In the genomic region with DNA sequence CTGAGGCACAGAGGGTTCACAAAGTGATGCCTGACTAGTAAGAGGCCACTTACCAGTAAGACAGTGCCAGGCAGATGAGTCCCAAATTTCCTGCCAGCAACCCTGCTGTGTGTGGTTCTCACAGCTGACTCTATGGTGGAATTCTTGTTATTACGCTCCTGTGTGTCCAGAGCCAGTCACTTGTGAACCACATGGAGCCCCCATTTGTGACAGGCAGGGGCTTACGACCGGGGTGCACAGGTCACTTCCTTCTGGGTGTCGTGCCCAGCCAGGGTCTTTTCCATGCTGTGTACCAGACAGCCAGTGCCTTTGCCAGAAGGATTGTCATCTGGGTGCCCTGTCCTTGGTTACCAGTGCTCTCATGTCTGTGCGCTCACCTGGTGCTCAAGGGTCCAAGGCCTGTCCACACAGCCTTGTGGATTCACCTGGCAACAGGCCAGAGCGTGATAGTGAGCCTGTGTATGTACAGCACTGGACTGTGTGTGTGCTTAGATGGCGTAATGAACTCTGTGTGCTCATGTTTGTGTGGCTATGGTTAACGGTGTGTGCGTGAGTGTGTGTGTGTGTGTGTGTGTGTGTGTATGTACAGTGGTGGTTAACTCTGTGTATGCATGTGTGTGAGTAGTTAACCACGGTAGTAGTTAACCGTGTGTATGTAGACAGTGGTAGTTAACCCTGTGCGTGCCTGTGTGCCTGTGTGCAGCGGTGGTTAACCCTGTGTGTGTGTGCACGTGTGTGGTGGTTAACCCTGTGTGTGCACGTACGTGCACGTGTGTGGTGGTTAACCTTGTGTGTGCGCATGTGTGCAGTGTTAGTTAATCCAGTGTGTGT, we compare ENCODE assay signal across 13 cellular contexts. TPM values are rescaled to one million over a fixed set of nuclear protein-coding genes. Genes with fewer than 3 reads are reported as not detected.
DNase-seq lines count a peak whose midpoint lies in the region; ATAC-seq, FAIRE-seq and TF ChIP-seq lines count a peak whose summit lies in the region.
"Had no signal": no experiment of that assay in that cellular context is flagged by ENCODE, and none has a peak within 500 bp of the region (broad histone marks: within the 10 kb centered on the region; RNA-seq: fewer than 3 reads in every experiment).

No MANE protein-coding gene starts in this region.

- WGBS in pancreas, 2 donors: 51 to 52% methylated on average over 18 of the region's 18 CpGs

- H3K36me3 ChIP-seq in pancreas: no peaks in the 10 kb centered on the region
- H3K36me3 ChIP-seq: thoracic aorta had no signal

- no peaks in the 10 kb centered on the region for H3K9me3 ChIP-seq in pancreas
- H3K9me3 ChIP-seq: thoracic aorta had no signal

- no peak overlapping the region for H3K27ac ChIP-seq in pancreas
- H3K27ac ChIP-seq: thoracic aorta had no signal

- H3K4me1 ChIP-seq in pancreas: no peaks in the 10 kb centered on the region

- no peak for TF ChIP-seq POLR2A in GM12892 (IDR thresholded peaks at IDR 0.05; ENCODE audit: low read depth, low read length)

- ATAC-seq in pancreas (peak; percentile 56 to 78 (median 68)), HG03432 (IDR thresholded peaks at IDR 0.05; ENCODE audit: unreplicated experiment) (no peak)

- peak; percentile 24 for FAIRE-seq in GM12892 (lab: Jason Lieb, UNC)
- no peak for FAIRE-seq in pancreas (lab: Jason Lieb, UNC)
- FAIRE-seq in frontal cortex (lab: Jason Lieb, UNC): no peak

- no peak overlapping the region for H3K4me3 ChIP-seq in fibroblast of pulmonary artery (replicated peaks; ENCODE audit: low read depth, low read length)
- no peak overlapping the region for H3K4me3 ChIP-seq in pancreas
- H3K4me3 ChIP-seq: thoracic aorta had no signal

- intact Hi-C loops in pancreas (cut with DNase I): no loop called here

- no peak for TF ChIP-seq CTCF in fibroblast of pulmonary artery (IDR thresholded peaks at IDR 0.05; ENCODE audit: low read length, missing control alignments)
- TF ChIP-seq CTCF in pancreas (IDR thresholded peaks at IDR 0.05): no peak

- H3K27me3 ChIP-seq in pancreas: no peaks in the 10 kb centered on the region

- DNase-seq in GM12892 (ENCODE audit: insufficient read length) (no peak), NCI-H510A treated with DMSO at 0.1 percent for 48 hours (lab: John Stamatoyannopoulos, UW) (peak; percentile 47), fibroblast of pulmonary artery (ENCODE audit: low read depth) (peak; percentile 54), pancreas (peak in 4 of 6 donors; percentile 56 to 83 (median 68)), frontal cortex (ENCODE audit: low spot score in 2 of 2) (no peak), iPS-NIHi11 (ENCODE audit: low spot score) (no peak)
- no peak for DNase-seq in NK-92 treated with Interleukin-12 subunit alpha and Interleukin-12 subunit beta, amount 100 ng/mL, for 24 hours (lab: John Stamatoyannopoulos, UW)
- DNase-seq: activated effector memory CD4-positive, alpha-beta T cell treated with anti-CD3 and anti-CD28 coated beads, Interleukin-2, amount 50 U/mL, for 16 hours; dermis blood vessel endothelial cell; KG1; OCI-M1 had no signal

RNA-seq across cellular contexts. Expression of a gene that starts 18.6 kb away (rescaled TPM):
- 5.5 TPM for polyA plus RNA-seq in GM12892 (2012; ENCODE audit: missing spikeins)
- total RNA-seq in pancreas (10 to 100 TPM; 16.6 to 36.4 (median 23.6) TPM), frontal cortex (49.7 TPM)
- polyA plus RNA-seq in pancreas: 10 to 100 TPM; 13.2 to 13.8 TPM

Comparison
In these comparisons a context has a peak if more than half of its experiments do, and no peak if none do; other contexts are left out.
1. DNase-seq: peak in NCI-H510A treated with DMSO at 0.1 percent for 48 hours (single experiment), fibroblast of pulmonary artery (single experiment) and pancreas (4 of 6); none in GM12892 (single experiment), frontal cortex (0 of 2), iPS-NIHi11 (single experiment) and NK-92 treated with Interleukin-12 subunit alpha and Interleukin-12 subunit beta, amount 100 ng/mL, for 24 hours (single experiment).